9 cellular contexts compared by ENCODE assay signal in genomic region chr3:46705022-46705530, GRCh38. TPM values are rescaled to one million over a fixed set of nuclear protein-coding genes. Genes with fewer than 3 reads are reported as not detected.
A peak's percentile ranks its signal among the peaks of the same experiment; 100 is the strongest.
DNase-seq lines count a peak whose midpoint lies in the region; ATAC-seq, FAIRE-seq and TF ChIP-seq lines count a peak whose summit lies in the region.
"Had no signal": no experiment of that assay in that cellular context is flagged by ENCODE, and none has a peak within 500 bp of the region (broad histone marks: within the 10 kb centered on the region; RNA-seq: fewer than 3 reads in every experiment).

No MANE protein-coding gene starts in this region.

- H3K9me3 Mint-ChIP-seq in T-helper 2 cell treated with Interferon-gamma antibody and Interleukin-4, amounts not matched to agents 5 μg/mL and 100 μg/mL, for 36 hours, result no peaks in the 10 kb centered on the region
- H3K9me3 Mint-ChIP-seq: stimulated activated naive CD8-positive, alpha-beta T cell treated with anti-CD3 and anti-CD28 coated beads, Interleukin-15, Interleukin-2, amounts not matched to agents 100 ng/mL and 50 ng/mL, for 24 hours had no signal

- no peak overlapping the region for H3K4me3 Mint-ChIP-seq in T-helper 2 cell treated with Interferon-gamma antibody and Interleukin-4, amounts not matched to agents 5 μg/mL and 100 μg/mL, for 36 hours
- H3K4me3 Mint-ChIP-seq: stimulated activated naive CD8-positive, alpha-beta T cell treated with anti-CD3 and anti-CD28 coated beads, Interleukin-15, Interleukin-2, amounts not matched to agents 100 ng/mL and 50 ng/mL, for 24 hours had no signal

- FAIRE-seq in A549 (lab: Jason Lieb, UNC), result no peak

- H3K27me3 ChIP-seq in spleen (replicated peaks in 1 of 7), result peaks cover 0 to 27% (median 12%) of the 10 kb centered on the region in 7 donors

- DNase-seq in A549 (ENCODE audit: low read depth in 1 of 2, low spot score in 1 of 2), result peak; percentile 51 to 64
- DNase-seq in NCI-H1048 (lab: John Stamatoyannopoulos, UW), result peak; percentile 25
- peak; percentile 47 for DNase-seq in T-helper 2 cell treated with Interferon-gamma antibody and Interleukin-4, amounts not matched to agents 5 μg/mL and 100 μg/mL, for 36 hours (ENCODE audit: low spot score)
- DNase-seq in astrocyte of the hippocampus (ENCODE audit: low read depth, low spot score), result peak; percentile 84
- peak in 44 of 51 donors; percentile 16 to 81 (median 52) for DNase-seq in hypothalamus (lab: John Stamatoyannopoulos, UW)
- DNase-seq in spleen, result peak; percentile 88

- H3K9me3 ChIP-seq in A549 (no peaks in the 10 kb centered on the region), spleen (no peaks in the 10 kb centered on the region)

- TF ChIP-seq CTCF in A549 (IDR thresholded peaks at IDR 0.05) (peak; percentile 79), spleen (IDR thresholded peaks at IDR 0.05 in 8 of 11, conservative IDR thresholded peaks at IDR 0.05 in 3 of 11) (peak; percentile 92 to 98 (median 96))

- H3K4me2 ChIP-seq in A549, result no peak overlapping the region

- H3K27me3 Mint-ChIP-seq in T-helper 2 cell treated with Interferon-gamma antibody and Interleukin-4, amounts not matched to agents 5 μg/mL and 100 μg/mL, for 36 hours (ENCODE audit: low read depth), result peaks cover 21% of the 10 kb centered on the region

- CTCF ChIA-PET in A549 (lab: Yijun Ruan, JAX), result interaction anchor here (0.5 to 7.0 kb wide), 18 partner anchors 9 to 1848 kb away, joined by 3 to 46 read pairs (median 4); partner anchors contain the start of genes ALS2CL and NBEAL2

- TF ChIP-seq POLR2A in A549 (IDR thresholded peaks at IDR 0.05; ENCODE audit: low read length) (no peak), spleen (IDR thresholded peaks at IDR 0.05) (no peak)

- H3K36me3 ChIP-seq in spleen, result no peaks in the 10 kb centered on the region

- H3K4me3 ChIP-seq in A549, result no peak overlapping the region
- H3K4me3 ChIP-seq in spleen, result no peak overlapping the region

- ATAC-seq in A549, result peak; percentile 76 to 94
- ATAC-seq in GM18499 (IDR thresholded peaks at IDR 0.05; ENCODE audit: insufficient read depth, unreplicated experiment), result peak; percentile 49
- no peak for ATAC-seq in HG03196 (IDR thresholded peaks at IDR 0.05; ENCODE audit: unreplicated experiment)

- no peaks in the 10 kb centered on the region for H3K36me3 Mint-ChIP-seq in T-helper 2 cell treated with Interferon-gamma antibody and Interleukin-4, amounts not matched to agents 5 μg/mL and 100 μg/mL, for 36 hours (ENCODE audit: low read depth)

- intact Hi-C loops in spleen (cut with DNase I; ENCODE audit: low total_unique reads), result loop anchor here (5.0 kb wide), 1 partner anchor 192 kb away; no protein-coding TSS in a partner anchor

- POLR2A ChIA-PET in A549 (lab: Yijun Ruan, JAX), result no interaction called here

- peak; percentile 88 to 90 for TF ChIP-seq RAD21 in A549 (conservative IDR thresholded peaks at IDR 0.05 in 1 of 2, IDR thresholded peaks at IDR 0.05 in 1 of 2)

- WGBS in A549 (ENCODE audit: missing lambda C conversion rate), result 0% methylated on average over 1 of the region's 4 CpGs
- WGBS in spleen, 5 donors, result 17 to 33% (median 21%) methylated on average over 3 to 4 of the region's 4 CpGs

- H3K27ac ChIP-seq in A549 (no peak overlapping the region), spleen (no peak overlapping the region)

- TF ChIP-seq EP300 in A549 (IDR thresholded peaks at IDR 0.05), result no peak

- H3K4me1 ChIP-seq in A549 (no peaks in the 10 kb centered on the region), spleen (peaks cover 8 to 33% (median 20%) of the 10 kb centered on the region in 6 donors)

- peak overlapping the region; percentile 41 for H3K27ac Mint-ChIP-seq in T-helper 2 cell treated with Interferon-gamma antibody and Interleukin-4, amounts not matched to agents 5 μg/mL and 100 μg/mL, for 36 hours
- H3K27ac Mint-ChIP-seq: stimulated activated naive CD8-positive, alpha-beta T cell treated with anti-CD3 and anti-CD28 coated beads, Interleukin-15, Interleukin-2, amounts not matched to agents 100 ng/mL and 50 ng/mL, for 24 hours had no signal

- no peaks in the 10 kb centered on the region for H3K4me1 Mint-ChIP-seq in T-helper 2 cell treated with Interferon-gamma antibody and Interleukin-4, amounts not matched to agents 5 μg/mL and 100 μg/mL, for 36 hours (ENCODE audit: low read depth)

TF ChIP-seq in A549, 52 proteins besides CTCF, POLR2A, EP300 and RAD21:
- TF ChIP-seq CBX8 (IDR thresholded peaks at IDR 0.05), result no peak
- TF ChIP-seq SMC3 (IDR thresholded peaks at IDR 0.05), result peak; percentile 67
- peak; percentile 84 for TF ChIP-seq REST (IDR thresholded peaks at IDR 0.05)
- no peak for TF ChIP-seq ZC3H11A (IDR thresholded peaks at IDR 0.05)
TF ChIP-seq in A549: peak in this region for 2.

RNA-seq across cellular contexts. Expression of gene TMIE, which starts 3.9 kb away (rescaled TPM):
- polyA plus RNA-seq in A549 (2011; rRNA removed) (0.12 and 0.21 TPM in 2 replicates), A549 (2017; fragmentation: RNase III; extraction: RNeasy Plus Mini Kit Qiagen cat#74134 plus additional on column Dnase treatment) (0.09 TPM in 1 of 3 replicates, not detected in the others), spleen (under 1 TPM; 0.48 to 0.77 (median 0.61) TPM)
- 0.05 TPM in 1 of 2 replicates, not detected in the other for polyA plus RNA-seq in A549 (2012; cell fraction: cytosol; rRNA removed)
- polyA plus RNA-seq in A549 (2012; cell fraction: nucleus; rRNA removed), result 0.04 TPM in 1 of 2 replicates, not detected in the other
- polyA minus RNA-seq in A549 (2011; rRNA and poly(A)+ RNA removed), result not detected in 2 replicates
- 1 to 10 TPM in 2 of 7 donors, under 1 TPM in 3, not detected in 2; 0.23 to 1.6 (median 0.74) TPM for total RNA-seq in spleen

RNA-seq across cellular contexts. Expression of gene ALS2CL, which starts 11.6 kb away (rescaled TPM):
- polyA plus RNA-seq in A549 (2011; rRNA removed) (2.3 and 3.6 TPM in 2 replicates), A549 (2017; fragmentation: RNase III; extraction: RNeasy Plus Mini Kit Qiagen cat#74134 plus additional on column Dnase treatment) (3.3 to 4.0 TPM (median 3.9 TPM) in 3 replicates), spleen (10 to 100 TPM in 2 of 3 donors, 1 to 10 TPM in 1; 7.9 to 61.2 (median 34.9) TPM)
- polyA plus RNA-seq in A549 (2012; cell fraction: cytosol; rRNA removed), result 2.2 and 2.3 TPM in 2 replicates
- polyA plus RNA-seq in A549 (2012; cell fraction: nucleus; rRNA removed), result 18.0 and 19.1 TPM in 2 replicates
- polyA minus RNA-seq in A549 (2011; rRNA and poly(A)+ RNA removed), result 2.3 and 2.8 TPM in 2 replicates
- total RNA-seq in spleen, result 10 to 100 TPM; 16.3 to 45.7 (median 29.8) TPM

RNA-seq across cellular contexts. Expression of gene PRSS50, which starts 12.6 kb away (rescaled TPM):
- polyA plus RNA-seq in A549 (2011; rRNA removed) (not detected in 2 replicates), A549 (2017; fragmentation: RNase III; extraction: RNeasy Plus Mini Kit Qiagen cat#74134 plus additional on column Dnase treatment) (not detected in 3 replicates), spleen (not detected)
- not detected in 2 replicates for polyA plus RNA-seq in A549 (2012; cell fraction: cytosol; rRNA removed)
- polyA plus RNA-seq in A549 (2012; cell fraction: nucleus; rRNA removed), result 0.01 TPM in 1 of 2 replicates, not detected in the other
- not detected in 2 replicates for polyA minus RNA-seq in A549 (2011; rRNA and poly(A)+ RNA removed)
- under 1 TPM in 2 of 7 donors, not detected in 5; 0.14 to 0.34 TPM for total RNA-seq in spleen

Comparison
In these comparisons a context has a peak if more than half of its experiments do, and no peak if none do; other contexts are left out.
1. DNase-seq: peak in every context shown above with its lines; median percentile 88 in spleen; 84 in astrocyte of the hippocampus; 58 in A549; 52 in hypothalamus; 47 in T-helper 2 cell treated with Interferon-gamma antibody and Interleukin-4, amounts not matched to agents 5 μg/mL and 100 μg/mL, for 36 hours; 25 in NCI-H1048.